ENCODE assay signal across 11 cellular contexts in the genomic region with DNA sequence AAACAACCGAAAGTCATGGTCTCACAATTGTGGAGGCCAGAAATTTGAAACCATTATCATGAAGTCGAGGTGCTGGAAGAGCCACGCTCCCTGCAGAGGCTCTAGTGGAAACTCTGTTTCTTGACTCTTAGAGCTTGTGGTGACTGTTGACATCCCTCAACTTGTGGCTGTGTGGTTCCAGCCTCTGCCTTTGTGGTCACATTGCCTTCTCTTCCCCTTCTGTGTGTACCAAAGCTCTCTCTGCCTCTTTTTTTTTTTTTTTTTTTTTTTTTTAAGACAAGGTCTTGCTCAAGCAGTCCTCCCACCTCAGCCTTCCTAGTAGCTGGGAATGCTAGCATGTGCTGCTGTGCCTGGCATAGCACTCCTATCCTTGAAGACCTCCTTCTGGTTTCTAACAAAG. TPM values are rescaled to one million over a fixed set of nuclear protein-coding genes. Genes with fewer than 3 reads are reported as not detected.
DNase-seq lines count a peak whose midpoint lies in the region; ATAC-seq and TF ChIP-seq lines count a peak whose summit lies in the region.
"Had no signal": no experiment of that assay in that cellular context is flagged by ENCODE, and none has a peak within 500 bp of the region (broad histone marks: within the 10 kb centered on the region; RNA-seq: fewer than 3 reads in every experiment).

No MANE protein-coding gene starts in this region.

- peaks cover 13% of the 10 kb centered on the region; the same call in 1 of the 2 replicates for H3K79me2 ChIP-seq in PC-9 (ENCODE audit: low read depth)

- no peak for TF ChIP-seq EP300 in ovary (IDR thresholded peaks at IDR 0.05)

- intact Hi-C loops in PC-9 (cut with micrococcal nuclease; ENCODE audit: unreplicated experiment), result loop anchor here (10.0 kb wide), 1 partner anchor 454 kb away; the partner anchor contains the start of genes HDDC3 and UNC45A
- intact Hi-C loops in ovary (cut with DNase I), result loop anchor here in 3 of 4 donors (2.0 to 5.0 kb wide), 2 partner anchors 159 to 160 kb away; no protein-coding TSS in a partner anchor

- H3F3A ChIP-seq in PC-9 (ENCODE audit: insufficient read depth, low read depth), result peaks cover 54% of the 10 kb centered on the region

- peak; percentile 89 for ATAC-seq in activated naive CD8-positive, alpha-beta T cell treated with anti-CD3 and anti-CD28 coated beads, Interleukin-2, amount 10 ng/mL, durations not matched to agents 7 days and 5 days (ENCODE audit: low read depth)
- ATAC-seq in HG02642 (IDR thresholded peaks at IDR 0.05; ENCODE audit: poor library complexity, unreplicated experiment), result no peak

- no peak for TF ChIP-seq CTCF in PC-9 (conservative IDR thresholded peaks at IDR 0.05)
- TF ChIP-seq CTCF in ovary (IDR thresholded peaks at IDR 0.05), result no peak

- H3K4me3 Mint-ChIP-seq in activated naive CD8-positive, alpha-beta T cell treated with anti-CD3 and anti-CD28 coated beads, Interleukin-2, amount 10 ng/mL, durations not matched to agents 7 days and 5 days, result peak overlapping the region; percentile 8
- H3K4me3 Mint-ChIP-seq: activated naive CD8-positive, alpha-beta T cell had no signal

- no peaks in the 10 kb centered on the region for H3K27me3 Mint-ChIP-seq in activated naive CD8-positive, alpha-beta T cell treated with anti-CD3 and anti-CD28 coated beads, Interleukin-2, amount 10 ng/mL, durations not matched to agents 7 days and 5 days
- H3K27me3 Mint-ChIP-seq: activated naive CD8-positive, alpha-beta T cell had no signal

- H3K4me2 ChIP-seq in PC-9, result peak overlapping the region; percentile 71; the same call in 1 of the 2 replicates

- peak overlapping the region; percentile 87 for H3K27ac ChIP-seq in PC-9
- no peak overlapping the region for H3K27ac ChIP-seq in ovary

- no peaks in the 10 kb centered on the region for H3K9me3 ChIP-seq in PC-9 (ENCODE audit: insufficient read depth, low read depth)
- H3K9me3 ChIP-seq in ovary, result no peaks in the 10 kb centered on the region

- peaks cover 53% of the 10 kb centered on the region for H3K36me3 ChIP-seq in PC-9 (ENCODE audit: low read depth)
- H3K36me3 ChIP-seq in ovary, result no peaks in the 10 kb centered on the region

- DNase-seq in GF-D8 (lab: John Stamatoyannopoulos, UW), result peak; percentile 92
- no peak for DNase-seq in PC-9
- peak; percentile 65 for DNase-seq in activated naive CD8-positive, alpha-beta T cell treated with anti-CD3 and anti-CD28 coated beads, Interleukin-2, amount 10 ng/mL, durations not matched to agents 7 days and 5 days
- DNase-seq in stimulated activated CD8-positive, alpha-beta memory T cell treated with anti-CD3 and anti-CD28 coated beads, Interleukin-12 subunit alpha, Interleukin-12 subunit beta, amount 100 ng/mL, for 1 hour (ENCODE audit: low read depth), result peak; percentile 15
- no peak for DNase-seq in NCI-H1417 (lab: John Stamatoyannopoulos, UW)
- no peak for DNase-seq in ovary
- DNase-seq in HUDEP-2 (lab: John Stamatoyannopoulos, UW; ENCODE audit: unreplicated experiment in 76 of 76), result no peak
- DNase-seq: NCI-H1436 had no signal

- no peak overlapping the region for H2AFZ ChIP-seq in PC-9

- H3K4me1 Mint-ChIP-seq in activated naive CD8-positive, alpha-beta T cell treated with anti-CD3 and anti-CD28 coated beads, Interleukin-2, amount 10 ng/mL, durations not matched to agents 7 days and 5 days, result peaks cover 40% of the 10 kb centered on the region

- WGBS in ovary, 3 donors, result 68 to 76% (median 74%) methylated on average over 3 of the region's 3 CpGs

- POLR2A ChIA-PET in PC-9 (lab: Charles Lee; ENCODE audit: unreplicated experiment), result interaction anchor here (1.0 to 1.3 kb wide), 2 partner anchors 93 to 161 kb away, joined by 3 to 7 read pairs; no protein-coding TSS in a partner anchor
- POLR2A ChIA-PET in activated naive CD8-positive, alpha-beta T cell treated with anti-CD3 and anti-CD28 coated beads, Interleukin-2, amount 10 ng/mL, durations not matched to agents 7 days and 5 days (lab: Charles Lee), result interaction anchor here (0.6 to 1.5 kb wide), 6 partner anchors 20 to 373 kb away, joined by 3 to 15 read pairs (median 4); partner anchors contain the start of gene IQGAP1

- H3K4me1 ChIP-seq in PC-9 (replicated peaks; ENCODE audit: insufficient read depth) (peaks cover 54% of the 10 kb centered on the region), ovary (ENCODE audit: insufficient read depth) (no peaks in the 10 kb centered on the region)

- no peaks in the 10 kb centered on the region for H4K20me1 ChIP-seq in PC-9 (ENCODE audit: insufficient read depth)

- peaks cover 43% of the 10 kb centered on the region for H3K36me3 Mint-ChIP-seq in activated naive CD8-positive, alpha-beta T cell treated with anti-CD3 and anti-CD28 coated beads, Interleukin-2, amount 10 ng/mL, durations not matched to agents 7 days and 5 days

- no peak for TF ChIP-seq POLR2A in ovary (IDR thresholded peaks at IDR 0.05)

- CTCF ChIA-PET in PC-9 (lab: Charles Lee), result interaction anchor here (0.6 to 2.7 kb wide), 4 partner anchors 33 to 161 kb away, joined by 4 to 24 read pairs (median 4); no protein-coding TSS in a partner anchor

- H3K4me3 ChIP-seq in PC-9, result no peak overlapping the region
- no peak overlapping the region for H3K4me3 ChIP-seq in ovary
- H3K4me3 ChIP-seq: lung had no signal

- H3K27me3 ChIP-seq in PC-9 (ENCODE audit: insufficient read depth, low read depth) (no peaks in the 10 kb centered on the region), ovary (no peaks in the 10 kb centered on the region)

- H3K9me3 Mint-ChIP-seq in activated naive CD8-positive, alpha-beta T cell treated with anti-CD3 and anti-CD28 coated beads, Interleukin-2, amount 10 ng/mL, durations not matched to agents 7 days and 5 days, result no peaks in the 10 kb centered on the region

- no TSS peak for BruUV-seq in PC-9 (replicated peaks; lab: Mats Ljungman, UMichigan)

- H3K27ac Mint-ChIP-seq in activated naive CD8-positive, alpha-beta T cell treated with anti-CD3 and anti-CD28 coated beads, Interleukin-2, amount 10 ng/mL, durations not matched to agents 7 days and 5 days, result peak overlapping the region; percentile 30

- no peaks in the 10 kb centered on the region for H3K9me2 ChIP-seq in PC-9 (ENCODE audit: insufficient read depth)

RNA-seq across cellular contexts. Expression of gene CRTC3, which starts 48.7 kb away (rescaled TPM):
- total RNA-seq in PC-9 (2021), result 18.6 and 22.4 TPM in 2 replicates
- total RNA-seq in activated naive CD8-positive, alpha-beta T cell treated with anti-CD3 and anti-CD28 coated beads, Interleukin-2, amount 10 ng/mL, durations not matched to agents 7 days and 5 days, result 10 to 100 TPM; 70.5 to 74.1 TPM
- 100 to 1,000 TPM in 1 of 7 donors, 10 to 100 TPM in 6; 36.9 to 106 (median 85.4) TPM for total RNA-seq in ovary
- 10 to 100 TPM; 43.4 to 86.7 TPM for polyA plus RNA-seq in ovary

Comparison
In these comparisons a context has a peak if more than half of its experiments do, and no peak if none do; other contexts are left out.
1. DNase-seq: peak in GF-D8 (single experiment), activated naive CD8-positive, alpha-beta T cell treated with anti-CD3 and anti-CD28 coated beads, Interleukin-2, amount 10 ng/mL, durations not matched to agents 7 days and 5 days (single experiment) and stimulated activated CD8-positive, alpha-beta memory T cell treated with anti-CD3 and anti-CD28 coated beads, Interleukin-12 subunit alpha, Interleukin-12 subunit beta, amount 100 ng/mL, for 1 hour (single experiment); none in PC-9 (0 of 2), NCI-H1417 (0 of 3), ovary (0 of 5) and HUDEP-2 (0 of 76).